17 cellular contexts compared by ENCODE assay signal in genomic region chr3:142563491-142563997, GRCh38. TPM values are rescaled to one million over a fixed set of nuclear protein-coding genes. Genes with fewer than 3 reads are reported as not detected.
DNase-seq lines count a peak whose midpoint lies in the region; ATAC-seq and TF ChIP-seq lines count a peak whose summit lies in the region.
"Had no signal": no experiment of that assay in that cellular context is flagged by ENCODE, and none has a peak within 500 bp of the region (broad histone marks: within the 10 kb centered on the region; RNA-seq: fewer than 3 reads in every experiment).

No MANE protein-coding gene starts in this region.

- H3K9me3 ChIP-seq in upper lobe of right lung (no peaks in the 10 kb centered on the region), prostate gland (no peaks in the 10 kb centered on the region)
- H3K9me3 ChIP-seq: MG63 had no signal

- H3K4me3 Mint-ChIP-seq in activated CD8-positive, alpha-beta T cell treated with anti-CD3 and anti-CD28 coated beads for 36 hours, result no peak overlapping the region

- no peak for DNase-seq in activated naive CD4-positive, alpha-beta T cell treated with anti-CD3 and anti-CD28 coated beads, Interleukin-2, amount 50 U/mL, for 72 hours (ENCODE audit: low spot score in 2 of 2)
- no peak for DNase-seq in activated naive CD4-positive, alpha-beta T cell (lab: John Stamatoyannopoulos, UW)
- no peak for DNase-seq in activated CD8-positive, alpha-beta T cell treated with anti-CD3 and anti-CD28 coated beads for 36 hours
- DNase-seq in left kidney (ENCODE audit: low read depth, low spot score), result peak; percentile 33
- no peak for DNase-seq in NCI-H146 (lab: John Stamatoyannopoulos, UW)
- no peak for DNase-seq in upper lobe of right lung
- no peak for DNase-seq in prostate gland (ENCODE audit: low spot score)
- DNase-seq: DMS153, EL, H7, IMR-90, Karpas-422, MG63, NCI-H1092, NCI-H510A treated with DMSO at 0.1 percent for 48 hours, PC-9 had no signal

- H3K27ac ChIP-seq in upper lobe of right lung (no peak overlapping the region), prostate gland (no peak overlapping the region)
- H3K27ac ChIP-seq: C4-2B, PC-9 had no signal

- intact Hi-C loops in activated CD8-positive, alpha-beta T cell treated with anti-CD3 and anti-CD28 coated beads for 36 hours (cut with micrococcal nuclease), result no loop called here
- intact Hi-C loops in upper lobe of right lung (cut with DNase I) (no loop called here), prostate gland (cut with DNase I) (no loop called here)

- 95% methylated on average over 4 of the region's 4 CpGs for WGBS in prostate gland

- peak overlapping the region; percentile 19 to 23 for H3K27ac Mint-ChIP-seq in activated naive CD4-positive, alpha-beta T cell treated with anti-CD3 and anti-CD28 coated beads, Interleukin-2, amount 50 U/mL, for 72 hours
- H3K27ac Mint-ChIP-seq in activated CD8-positive, alpha-beta T cell treated with anti-CD3 and anti-CD28 coated beads for 36 hours, result peak overlapping the region; percentile 58

- TF ChIP-seq CTCF in activated CD8-positive, alpha-beta T cell treated with anti-CD3 and anti-CD28 coated beads for 36 hours (IDR thresholded peaks at IDR 0.05), result no peak
- TF ChIP-seq CTCF in upper lobe of right lung (IDR thresholded peaks at IDR 0.05), result no peak
- TF ChIP-seq CTCF in prostate gland (IDR thresholded peaks at IDR 0.05), result no peak

- ATAC-seq in activated naive CD4-positive, alpha-beta T cell treated with anti-CD3 and anti-CD28 coated beads, Interleukin-2, amount 50 U/mL, for 72 hours, result peak in 1 of 2 donors; percentile 68
- ATAC-seq in activated CD8-positive, alpha-beta T cell treated with anti-CD3 and anti-CD28 coated beads for 36 hours, result no peak
- ATAC-seq in upper lobe of right lung, result no peak

- no peaks in the 10 kb centered on the region for H3K9me3 Mint-ChIP-seq in activated naive CD4-positive, alpha-beta T cell treated with anti-CD3 and anti-CD28 coated beads, Interleukin-2, amount 50 U/mL, for 72 hours
- H3K9me3 Mint-ChIP-seq in activated CD8-positive, alpha-beta T cell treated with anti-CD3 and anti-CD28 coated beads for 36 hours, result no peaks in the 10 kb centered on the region

- peaks cover 11% of the 10 kb centered on the region for H3K4me1 Mint-ChIP-seq in activated CD8-positive, alpha-beta T cell treated with anti-CD3 and anti-CD28 coated beads for 36 hours (ENCODE audit: low read depth)

- TF ChIP-seq POLR2A in prostate gland (IDR thresholded peaks at IDR 0.05), result no peak

- H3K4me1 ChIP-seq in upper lobe of right lung, result no peaks in the 10 kb centered on the region
- no peaks in the 10 kb centered on the region for H3K4me1 ChIP-seq in prostate gland (replicated peaks)

- POLR2A ChIA-PET in activated CD8-positive, alpha-beta T cell treated with anti-CD3 and anti-CD28 coated beads for 36 hours (lab: Charles Lee), result interaction anchor here (0.6 to 1.5 kb wide), 2 partner anchors 9 to 15 kb away, joined by 3 to 4 read pairs; partner anchors contain the start of gene ATR

- H3K4me3 ChIP-seq in upper lobe of right lung, result no peak overlapping the region
- H3K4me3 ChIP-seq in prostate gland, result no peak overlapping the region
- H3K4me3 ChIP-seq: MG63, PC-9 had no signal

- peaks cover 58% of the 10 kb centered on the region for H3K36me3 ChIP-seq in upper lobe of right lung
- no peaks in the 10 kb centered on the region for H3K36me3 ChIP-seq in prostate gland

- CTCF ChIA-PET in activated CD8-positive, alpha-beta T cell treated with anti-CD3 and anti-CD28 coated beads for 36 hours (lab: Charles Lee), result no interaction called here

- H3K27me3 Mint-ChIP-seq in activated CD8-positive, alpha-beta T cell treated with anti-CD3 and anti-CD28 coated beads for 36 hours, result no peaks in the 10 kb centered on the region

- H3K27me3 ChIP-seq in upper lobe of right lung (no peaks in the 10 kb centered on the region), prostate gland (replicated peaks; ENCODE audit: insufficient read depth) (no peaks in the 10 kb centered on the region)
- H3K27me3 ChIP-seq: MG63 had no signal

- H3K36me3 Mint-ChIP-seq in activated naive CD4-positive, alpha-beta T cell treated with anti-CD3 and anti-CD28 coated beads, Interleukin-2, amount 50 U/mL, for 72 hours, result peaks cover 0 to 25% of the 10 kb centered on the region in 2 donors
- peaks cover 34% of the 10 kb centered on the region for H3K36me3 Mint-ChIP-seq in activated CD8-positive, alpha-beta T cell treated with anti-CD3 and anti-CD28 coated beads for 36 hours (ENCODE audit: low read depth)

RNA-seq across cellular contexts. Expression of gene ATR, which starts 15.0 kb away (rescaled TPM):
- 10 to 100 TPM; 33.1 to 45.0 TPM for total RNA-seq in activated naive CD4-positive, alpha-beta T cell treated with anti-CD3 and anti-CD28 coated beads, Interleukin-2, amount 50 U/mL, for 72 hours
- total RNA-seq in activated CD8-positive, alpha-beta T cell treated with anti-CD3 and anti-CD28 coated beads for 36 hours, result 10 to 100 TPM; 34.2 to 39.0 TPM
- total RNA-seq in upper lobe of right lung (23.0 TPM), prostate gland (10 to 100 TPM; 35.6 to 36.1 TPM)

RNA-seq across cellular contexts. Expression of gene PLS1, which starts 32.6 kb away (rescaled TPM):
- total RNA-seq in activated naive CD4-positive, alpha-beta T cell treated with anti-CD3 and anti-CD28 coated beads, Interleukin-2, amount 50 U/mL, for 72 hours, result 1 to 10 TPM; 6.0 to 8.1 TPM
- total RNA-seq in activated CD8-positive, alpha-beta T cell treated with anti-CD3 and anti-CD28 coated beads for 36 hours, result 1 to 10 TPM; 4.7 to 5.6 TPM
- total RNA-seq in upper lobe of right lung (26.0 TPM), prostate gland (1 to 10 TPM; 6.4 to 7.0 TPM)
